ENCODE assay signal across 11 cellular contexts in the genomic region with DNA sequence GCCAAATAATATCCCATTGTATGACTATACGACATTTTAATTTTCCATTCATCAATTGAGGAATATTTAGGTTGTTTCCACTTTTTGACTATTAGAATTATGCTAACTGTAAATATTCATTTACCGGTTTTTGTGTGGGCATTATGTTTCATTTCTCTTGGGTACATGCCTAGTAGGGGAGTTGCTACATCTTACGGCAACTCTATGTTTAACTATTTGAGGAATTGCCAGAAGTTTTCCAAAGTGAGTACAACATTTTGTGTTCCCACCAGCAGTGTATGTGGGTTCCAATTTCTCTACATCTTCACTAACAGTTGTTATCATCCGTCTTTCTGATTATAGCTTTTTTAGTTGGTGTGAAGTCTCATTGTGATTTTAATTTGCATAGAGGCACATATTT. TPM values are rescaled to one million over a fixed set of nuclear protein-coding genes. Genes with fewer than 3 reads are reported as not detected.
DNase-seq lines count a peak whose midpoint lies in the region; ATAC-seq and TF ChIP-seq lines count a peak whose summit lies in the region.
"Had no signal": no experiment of that assay in that cellular context is flagged by ENCODE, and none has a peak within 500 bp of the region (broad histone marks: within the 10 kb centered on the region; RNA-seq: fewer than 3 reads in every experiment).

No MANE protein-coding gene starts in this region.

- peak overlapping the region in 1 of 3 donors; percentile 33 for H3K27ac Mint-ChIP-seq in CD4-positive, CD25-positive, alpha-beta regulatory T cell
- peak overlapping the region in 1 of 3 donors; percentile 53 for H3K27ac Mint-ChIP-seq in IgD-negative memory B cell
- peak overlapping the region; percentile 16 to 88 for H3K27ac Mint-ChIP-seq in natural killer cell treated with Interleukin-12 subunit alpha and Interleukin-12 subunit beta and Interleukin-15 and Interleukin-18, amount 100 ng/mL, for 72 hours

- H3K4me3 ChIP-seq in CD4-positive, CD25-positive, alpha-beta regulatory T cell (ENCODE audit: low read depth, low read length): peak overlapping the region; percentile 11
- no peak overlapping the region for H3K4me3 ChIP-seq in cardiac fibroblast (replicated peaks in 1 of 2; ENCODE audit: low read depth in 2 of 2, low read length in 2 of 2)

- no peaks in the 10 kb centered on the region for H3K9me3 Mint-ChIP-seq in CD4-positive, CD25-positive, alpha-beta regulatory T cell
- H3K9me3 Mint-ChIP-seq in IgD-negative memory B cell: peaks cover 0 to 5% (median 0%) of the 10 kb centered on the region in 3 donors
- H3K9me3 Mint-ChIP-seq in natural killer cell treated with Interleukin-12 subunit alpha and Interleukin-12 subunit beta and Interleukin-15 and Interleukin-18, amount 100 ng/mL, for 72 hours: no peaks in the 10 kb centered on the region

- no peak for DNase-seq in CD4-positive, CD25-positive, alpha-beta regulatory T cell
- DNase-seq in cardiac fibroblast (ENCODE audit: low read depth in 2 of 2): peak; percentile 22 to 44
- no peak for DNase-seq in natural killer cell treated with Interleukin-12 subunit alpha and Interleukin-12 subunit beta and Interleukin-15 and Interleukin-18, amount 100 ng/mL, for 72 hours (ENCODE audit: low spot score)
- DNase-seq in SW 1271 (lab: John Stamatoyannopoulos, UW): no peak
- no peak for DNase-seq in DMS53 (lab: John Stamatoyannopoulos, UW)
- no peak for DNase-seq in HT-29 (ENCODE audit: low spot score)
- DNase-seq: NCI-H1105 treated with DMSO at 0.1 percent for 48 hours, WERI-Rb-1 had no signal

- H3K27me3 Mint-ChIP-seq in CD4-positive, CD25-positive, alpha-beta regulatory T cell: no peaks in the 10 kb centered on the region
- no peaks in the 10 kb centered on the region for H3K27me3 Mint-ChIP-seq in IgD-negative memory B cell
- H3K27me3 Mint-ChIP-seq in natural killer cell treated with Interleukin-12 subunit alpha and Interleukin-12 subunit beta and Interleukin-15 and Interleukin-18, amount 100 ng/mL, for 72 hours: peaks cover 0 to 12% of the 10 kb centered on the region in 2 donors

- H3K27ac ChIP-seq in CD4-positive, CD25-positive, alpha-beta regulatory T cell (ENCODE audit: insufficient read depth, low read length, poor library complexity, severe bottlenecking): no peak overlapping the region

- H3K27me3 ChIP-seq in CD4-positive, CD25-positive, alpha-beta regulatory T cell (ENCODE audit: control insufficient read depth, insufficient read depth, low read length): no peaks in the 10 kb centered on the region
- H3K27me3 ChIP-seq: body of pancreas had no signal

- peaks cover 37% of the 10 kb centered on the region for H3K4me1 ChIP-seq in CD4-positive, CD25-positive, alpha-beta regulatory T cell (ENCODE audit: control insufficient read depth, insufficient read depth, low read length, poor library complexity, severe bottlenecking)

- H3K4me1 Mint-ChIP-seq in CD4-positive, CD25-positive, alpha-beta regulatory T cell: peaks cover 15 to 44% (median 33%) of the 10 kb centered on the region in 4 donors
- peaks cover 10 to 32% (median 24%) of the 10 kb centered on the region in 3 donors for H3K4me1 Mint-ChIP-seq in IgD-negative memory B cell
- H3K4me1 Mint-ChIP-seq in natural killer cell treated with Interleukin-12 subunit alpha and Interleukin-12 subunit beta and Interleukin-15 and Interleukin-18, amount 100 ng/mL, for 72 hours (ENCODE audit: low read depth in 2 of 2): peaks cover 27 to 34% of the 10 kb centered on the region in 2 donors

- no peak for TF ChIP-seq CTCF in cardiac fibroblast (IDR thresholded peaks at IDR 0.05; ENCODE audit: low read depth, low read length)

- H3K9me3 ChIP-seq in CD4-positive, CD25-positive, alpha-beta regulatory T cell (ENCODE audit: control insufficient read depth in 2 of 2, low read length in 2 of 2): no peaks in the 10 kb centered on the region
- H3K9me3 ChIP-seq: body of pancreas had no signal

- ATAC-seq in CD4-positive, CD25-positive, alpha-beta regulatory T cell (ENCODE audit: low read depth in 2 of 2): no peak
- no peak for ATAC-seq in natural killer cell treated with Interleukin-12 subunit alpha and Interleukin-12 subunit beta and Interleukin-15 and Interleukin-18, amount 100 ng/mL, for 72 hours
- ATAC-seq in HG02970 (IDR thresholded peaks at IDR 0.05; ENCODE audit: low FRiP score, unreplicated experiment): no peak
- ATAC-seq: body of pancreas had no signal

- peaks cover 11% of the 10 kb centered on the region for H3K36me3 Mint-ChIP-seq in CD4-positive, CD25-positive, alpha-beta regulatory T cell
- peaks cover 3% of the 10 kb centered on the region for H3K36me3 Mint-ChIP-seq in IgD-negative memory B cell
- H3K36me3 Mint-ChIP-seq in natural killer cell treated with Interleukin-12 subunit alpha and Interleukin-12 subunit beta and Interleukin-15 and Interleukin-18, amount 100 ng/mL, for 72 hours: peaks cover 4% of the 10 kb centered on the region

- peak overlapping the region; percentile 31 to 96 (median 86) for H3K4me3 Mint-ChIP-seq in CD4-positive, CD25-positive, alpha-beta regulatory T cell
- peak overlapping the region; percentile 54 to 99 (median 90) for H3K4me3 Mint-ChIP-seq in IgD-negative memory B cell
- H3K4me3 Mint-ChIP-seq in natural killer cell treated with Interleukin-12 subunit alpha and Interleukin-12 subunit beta and Interleukin-15 and Interleukin-18, amount 100 ng/mL, for 72 hours: peak overlapping the region; percentile 93

- no peaks in the 10 kb centered on the region for H3K36me3 ChIP-seq in CD4-positive, CD25-positive, alpha-beta regulatory T cell (ENCODE audit: control insufficient read depth, insufficient read depth, low read length)
- H3K36me3 ChIP-seq: WERI-Rb-1 had no signal

RNA-seq across cellular contexts. Expression of a gene that starts 1.6 kb away (rescaled TPM):
- total RNA-seq in CD4-positive, CD25-positive, alpha-beta regulatory T cell: 42.0 TPM
- 100 to 1,000 TPM in 3 of 4 donors, 10 to 100 TPM in 1; 99.8 to 119 (median 106) TPM for polyA plus RNA-seq in CD4-positive, CD25-positive, alpha-beta regulatory T cell
- polyA plus RNA-seq in IgD-negative memory B cell: 40.2 TPM
- total RNA-seq in natural killer cell treated with Interleukin-12 subunit alpha and Interleukin-12 subunit beta and Interleukin-15 and Interleukin-18, amount 100 ng/mL, for 72 hours: 10 to 100 TPM; 21.4 to 38.5 TPM
- 24.1 and 31.3 TPM in 2 replicates for total RNA-seq in HT-29 (2014; rRNA removed; shearing (Covaris generic))

RNA-seq across cellular contexts. Expression of a gene that starts 49.0 kb away (rescaled TPM):
- total RNA-seq in CD4-positive, CD25-positive, alpha-beta regulatory T cell: 125 TPM
- polyA plus RNA-seq in CD4-positive, CD25-positive, alpha-beta regulatory T cell: 10 to 100 TPM; 19.1 to 39.0 (median 29.5) TPM
- polyA plus RNA-seq in IgD-negative memory B cell: 36.2 TPM
- total RNA-seq in natural killer cell treated with Interleukin-12 subunit alpha and Interleukin-12 subunit beta and Interleukin-15 and Interleukin-18, amount 100 ng/mL, for 72 hours: 10 to 100 TPM; 61.7 to 84.7 TPM
- 0.05 and 0.36 TPM in 2 replicates for total RNA-seq in HT-29 (2014; rRNA removed; shearing (Covaris generic))

RNA-seq across cellular contexts. Expression of a gene that starts 53.7 kb away (rescaled TPM):
- 93.3 TPM for total RNA-seq in CD4-positive, CD25-positive, alpha-beta regulatory T cell
- polyA plus RNA-seq in CD4-positive, CD25-positive, alpha-beta regulatory T cell: 10 to 100 TPM; 54.2 to 72.4 (median 64.0) TPM
- 66.0 TPM for polyA plus RNA-seq in IgD-negative memory B cell
- total RNA-seq in natural killer cell treated with Interleukin-12 subunit alpha and Interleukin-12 subunit beta and Interleukin-15 and Interleukin-18, amount 100 ng/mL, for 72 hours: 10 to 100 TPM; 66.7 to 86.5 TPM
- 16.0 and 16.7 TPM in 2 replicates for total RNA-seq in HT-29 (2014; rRNA removed; shearing (Covaris generic))

Comparison
In these comparisons a context has a peak if more than half of its experiments do, and no peak if none do; other contexts are left out.
1. DNase-seq: peak in cardiac fibroblast (2 of 2); none in CD4-positive, CD25-positive, alpha-beta regulatory T cell (0 of 3), natural killer cell treated with Interleukin-12 subunit alpha and Interleukin-12 subunit beta and Interleukin-15 and Interleukin-18, amount 100 ng/mL, for 72 hours (single experiment), SW 1271 (0 of 2), DMS53 (single experiment) and HT-29 (single experiment).
2. RNA of a gene that starts 49.0 kb away (total RNA-seq): 125 TPM in CD4-positive, CD25-positive, alpha-beta regulatory T cell (single experiment) and 61.7 to 84.7 TPM in natural killer cell treated with Interleukin-12 subunit alpha and Interleukin-12 subunit beta and Interleukin-15 and Interleukin-18, amount 100 ng/mL, for 72 hours; 0.05 to 0.36 TPM in HT-29; every median in the first group is over 10 times any median in the second.
3. Peak in every context shown above with its lines, with median percentiles within 50 percentile points of each other: H3K4me3 Mint-ChIP-seq.